In genomic region chr3:35505181-35505580, GRCh38 we compare ENCODE assay signal across 1 cellular context.
TF ChIP-seq lines count a peak whose summit lies in the region.

No MANE protein-coding gene starts in this region.

TF ChIP-seq in H1, 55 proteins besides CTCF, POLR2A, EP300 and RAD21 (continued from another document):
- TF ChIP-seq CHD7 (IDR thresholded peaks at IDR 0.05; ENCODE audit: insufficient replicate concordance, low read length) = no peak
